Comparison of ENCODE assay signal across 7 cellular contexts in the genomic region with DNA sequence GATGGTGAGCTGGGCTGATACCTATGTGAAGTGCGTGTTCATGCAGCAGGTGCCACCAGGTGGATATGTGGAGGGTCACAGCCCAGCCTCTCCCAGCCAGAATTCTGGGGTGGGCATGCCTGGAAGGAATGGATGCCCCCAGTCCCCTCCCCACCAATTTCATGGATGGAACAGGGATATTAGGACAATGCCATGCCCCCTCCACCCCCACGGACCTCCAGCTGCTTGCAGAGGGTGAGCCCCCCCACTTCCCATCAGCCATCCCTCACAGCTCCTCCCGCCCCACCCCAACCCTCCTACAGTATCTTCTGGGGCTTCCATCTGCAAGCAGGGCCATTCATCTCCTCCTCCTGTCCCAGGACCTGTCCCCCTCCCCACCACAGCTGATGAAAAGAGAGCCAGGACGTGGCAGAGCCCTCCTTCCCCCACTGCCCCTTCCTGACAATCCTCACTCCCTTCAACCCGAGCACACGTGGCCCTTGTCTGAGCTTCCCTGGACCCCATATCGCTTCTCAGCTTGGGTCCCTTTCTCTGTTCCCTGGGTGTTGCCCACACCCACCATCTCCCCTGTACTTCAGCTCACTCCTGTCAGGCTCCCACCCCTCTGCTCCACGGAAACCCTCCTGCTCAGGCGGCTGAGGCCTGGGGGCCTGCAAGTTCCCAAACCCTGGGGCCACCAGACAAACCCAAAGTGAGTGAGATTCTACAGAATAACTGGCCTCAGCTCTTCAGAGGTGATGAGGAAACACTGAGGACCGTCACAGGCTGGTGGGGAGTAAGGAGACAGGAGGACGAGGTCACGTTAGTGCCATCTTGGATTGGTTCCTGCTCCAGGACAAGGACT. TPM values are rescaled to one million over a fixed set of nuclear protein-coding genes. Genes with fewer than 3 reads are reported as not detected.
"Had no signal": no experiment of that assay in that cellular context is flagged by ENCODE, and none has a peak within 500 bp of the region (broad histone marks: within the 10 kb centered on the region; RNA-seq: fewer than 3 reads in every experiment).

No MANE protein-coding gene starts in this region.

- FAIRE-seq: endometrium, keratinocyte had no signal

- H3K4me3 Mint-ChIP-seq: activated T-helper 1 cell treated with anti-CD3 and anti-CD28 coated beads, Interleukin-12 subunit alpha, Interleukin-12 subunit beta, Interleukin-2, Interleukin-4 antibody, amounts not matched to agents 30 ng/mL and 10 ng/mL and 1 ng/mL, durations not matched to agents 14 hours and 24 hours and 36 hours had no signal

- H3K9me3 ChIP-seq: neutrophil, right lobe of liver, SJSA1 had no signal

- H3K27me3 ChIP-seq: neutrophil, right lobe of liver, SJSA1 had no signal

- H3K9me3 Mint-ChIP-seq: activated T-helper 1 cell treated with anti-CD3 and anti-CD28 coated beads, Interleukin-12 subunit alpha, Interleukin-12 subunit beta, Interleukin-2, Interleukin-4 antibody, amounts not matched to agents 30 ng/mL and 10 ng/mL and 1 ng/mL, durations not matched to agents 14 hours and 24 hours and 36 hours had no signal

- H3K4me3 ChIP-seq: right lobe of liver, SJSA1 had no signal

- H3K36me3 ChIP-seq: neutrophil, right lobe of liver, SJSA1 had no signal

- H3K27ac ChIP-seq: neutrophil, right lobe of liver, SJSA1 had no signal

- H3K27ac Mint-ChIP-seq: activated T-helper 1 cell treated with anti-CD3 and anti-CD28 coated beads, Interleukin-12 subunit alpha, Interleukin-12 subunit beta, Interleukin-2, Interleukin-4 antibody, amounts not matched to agents 30 ng/mL and 10 ng/mL and 1 ng/mL, durations not matched to agents 14 hours and 24 hours and 36 hours had no signal

RNA-seq across cellular contexts. Expression of a gene that starts 6.1 kb away (rescaled TPM):
- total RNA-seq: mesenteric fat pad had no signal
